Comparison of ENCODE assay signal across 18 cellular contexts in the genomic region with DNA sequence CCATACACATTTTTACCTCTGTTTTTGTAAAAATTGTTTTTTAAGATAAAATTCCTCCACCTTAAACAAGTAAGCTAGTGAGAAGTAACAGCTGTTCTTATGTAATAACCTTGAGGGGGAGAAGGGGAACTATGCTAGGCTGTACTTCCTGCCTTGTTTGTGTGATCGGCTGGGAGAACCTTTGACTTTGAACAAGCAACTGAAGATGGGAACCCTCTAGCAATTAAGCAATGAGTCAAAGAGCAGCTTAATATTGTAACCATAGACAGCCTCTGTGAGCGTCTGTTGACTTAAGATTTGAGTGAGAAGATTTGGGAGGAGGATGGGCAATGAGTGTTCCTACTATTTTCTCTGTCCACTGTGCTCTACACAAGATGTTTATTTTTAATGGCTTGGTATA.
A peak's percentile ranks its signal among the peaks of the same experiment; 100 is the strongest.
DNase-seq lines count a peak whose midpoint lies in the region; ATAC-seq and TF ChIP-seq lines count a peak whose summit lies in the region.
"Had no signal": no experiment of that assay in that cellular context is flagged by ENCODE, and none has a peak within 500 bp of the region (broad histone marks: within the 10 kb centered on the region; RNA-seq: fewer than 3 reads in every experiment).

No MANE protein-coding gene starts in this region.

- H3K9me3 Mint-ChIP-seq in activated CD8-positive, alpha-beta T cell treated with anti-CD3 and anti-CD28 coated beads for 36 hours: no peaks in the 10 kb centered on the region
- H3K9me3 Mint-ChIP-seq: activated naive CD8-positive, alpha-beta T cell treated with anti-CD3 and anti-CD28 coated beads for 36 hours; activated T-cell treated with anti-CD3 and anti-CD28 coated beads, Interleukin-2, amount 50 U/mL, for 24 hours; CD8-positive, alpha-beta memory T cell had no signal

- no peak for DNase-seq in Right ventricle myocardium superior
- no peak for DNase-seq in right atrium auricular region (ENCODE audit: low spot score)
- peak; percentile 10 for DNase-seq in SIG-M5 (lab: John Stamatoyannopoulos, UW)
- DNase-seq in iris pigment epithelial cell (ENCODE audit: low read depth): peak; percentile 61
- DNase-seq in spleen: no peak
- DNase-seq in activated CD8-positive, alpha-beta T cell treated with anti-CD3 and anti-CD28 coated beads for 36 hours: no peak
- DNase-seq in HK-2 (ENCODE audit: unreplicated experiment): no peak
- DNase-seq in epidermal melanocyte (ENCODE audit: insufficient read length, low spot score): no peak
- DNase-seq: 8988T; activated CD4-positive, alpha-beta T cell treated with anti-CD3 and anti-CD28 coated beads, Interleukin-2, amount 50 U/mL, for 1 hour; activated naive CD8-positive, alpha-beta T cell treated with anti-CD3 and anti-CD28 coated beads for 36 hours; activated T-cell treated with anti-CD3 and anti-CD28 coated beads, Interleukin-2, amount 50 U/mL, for 24 hours; CD8-positive, alpha-beta memory T cell; effector CD4-positive, alpha-beta T cell; NCI-H1048; NK-92 treated with Interleukin-12 subunit alpha and Interleukin-12 subunit beta, amount 100 ng/mL, for 24 hours; transverse colon had no signal

- no peak overlapping the region for H3K27ac ChIP-seq in right atrium auricular region
- peak overlapping the region in 6 of 8 donors; percentile 28 to 81 (median 52) for H3K27ac ChIP-seq in spleen
- H3K27ac ChIP-seq: breast epithelium, transverse colon had no signal

- no peak for TF ChIP-seq POLR2A in spleen (IDR thresholded peaks at IDR 0.05)

- no peaks in the 10 kb centered on the region for H3K4me1 ChIP-seq in right atrium auricular region
- peaks cover 0 to 29% (median 6%) of the 10 kb centered on the region in 6 donors for H3K4me1 ChIP-seq in spleen
- H3K4me1 ChIP-seq: breast epithelium, transverse colon had no signal

- peaks cover 15% of the 10 kb centered on the region for H3K4me1 Mint-ChIP-seq in activated CD8-positive, alpha-beta T cell treated with anti-CD3 and anti-CD28 coated beads for 36 hours (ENCODE audit: low read depth)

- H3K4me3 ChIP-seq in right atrium auricular region (no peak overlapping the region), spleen (peak overlapping the region in 1 of 8 donors; percentile 18)
- H3K4me3 ChIP-seq: breast epithelium, transverse colon had no signal

- H3K9me3 ChIP-seq in right atrium auricular region (no peaks in the 10 kb centered on the region), spleen (no peaks in the 10 kb centered on the region)
- H3K9me3 ChIP-seq: breast epithelium, transverse colon had no signal

- H3K36me3 Mint-ChIP-seq in activated CD8-positive, alpha-beta T cell treated with anti-CD3 and anti-CD28 coated beads for 36 hours (ENCODE audit: low read depth): peaks cover 8% of the 10 kb centered on the region

- peak; percentile 52 for ATAC-seq in Right ventricle myocardium superior (ENCODE audit: poor library complexity)
- ATAC-seq in activated CD8-positive, alpha-beta T cell treated with anti-CD3 and anti-CD28 coated beads for 36 hours: no peak

- intact Hi-C loops in Right ventricle myocardium superior (cut with DNase I) (no loop called here), spleen (cut with DNase I; ENCODE audit: low total_unique reads) (no loop called here)
- intact Hi-C loops in activated CD8-positive, alpha-beta T cell treated with anti-CD3 and anti-CD28 coated beads for 36 hours (cut with micrococcal nuclease): no loop called here

- H3K36me3 ChIP-seq in right atrium auricular region: no peaks in the 10 kb centered on the region
- peaks cover 0 to 20% (median 0%) of the 10 kb centered on the region in 6 donors for H3K36me3 ChIP-seq in spleen
- H3K36me3 ChIP-seq: breast epithelium, transverse colon had no signal

- H3K27ac Mint-ChIP-seq in activated CD8-positive, alpha-beta T cell treated with anti-CD3 and anti-CD28 coated beads for 36 hours: no peak overlapping the region
- H3K27ac Mint-ChIP-seq: activated naive CD8-positive, alpha-beta T cell treated with anti-CD3 and anti-CD28 coated beads for 36 hours; activated T-cell treated with anti-CD3 and anti-CD28 coated beads, Interleukin-2, amount 50 U/mL, for 24 hours; CD8-positive, alpha-beta memory T cell had no signal

- POLR2A ChIA-PET in activated CD8-positive, alpha-beta T cell treated with anti-CD3 and anti-CD28 coated beads for 36 hours (lab: Charles Lee): no interaction called here

- no peak overlapping the region for H3K4me3 Mint-ChIP-seq in activated CD8-positive, alpha-beta T cell treated with anti-CD3 and anti-CD28 coated beads for 36 hours
- H3K4me3 Mint-ChIP-seq: activated naive CD8-positive, alpha-beta T cell treated with anti-CD3 and anti-CD28 coated beads for 36 hours; activated T-cell treated with anti-CD3 and anti-CD28 coated beads, Interleukin-2, amount 50 U/mL, for 24 hours; CD8-positive, alpha-beta memory T cell had no signal

- CTCF ChIA-PET in activated CD8-positive, alpha-beta T cell treated with anti-CD3 and anti-CD28 coated beads for 36 hours (lab: Charles Lee): no interaction called here

- WGBS in spleen, 5 donors: 29 to 47% (median 38%) methylated on average over 2 of the region's 2 CpGs

- TF ChIP-seq CTCF in right atrium auricular region (IDR thresholded peaks at IDR 0.05) (no peak), spleen (IDR thresholded peaks at IDR 0.05 in 8 of 11, conservative IDR thresholded peaks at IDR 0.05 in 3 of 11) (no peak)
- TF ChIP-seq CTCF in activated CD8-positive, alpha-beta T cell treated with anti-CD3 and anti-CD28 coated beads for 36 hours (IDR thresholded peaks at IDR 0.05): no peak

- H3K27me3 ChIP-seq in right atrium auricular region (no peaks in the 10 kb centered on the region), spleen (replicated peaks in 1 of 7) (no peaks in the 10 kb centered on the region)
- H3K27me3 ChIP-seq: breast epithelium, transverse colon had no signal

- no peaks in the 10 kb centered on the region for H3K27me3 Mint-ChIP-seq in activated CD8-positive, alpha-beta T cell treated with anti-CD3 and anti-CD28 coated beads for 36 hours
- H3K27me3 Mint-ChIP-seq: activated naive CD8-positive, alpha-beta T cell treated with anti-CD3 and anti-CD28 coated beads for 36 hours; activated T-cell treated with anti-CD3 and anti-CD28 coated beads, Interleukin-2, amount 50 U/mL, for 24 hours; CD8-positive, alpha-beta memory T cell had no signal

Comparison
In these comparisons a context has a peak if more than half of its experiments do, and no peak if none do; other contexts are left out.
1. DNase-seq: peak in SIG-M5 (single experiment) and iris pigment epithelial cell (single experiment); none in Right ventricle myocardium superior (single experiment), right atrium auricular region (single experiment), spleen (single experiment), activated CD8-positive, alpha-beta T cell treated with anti-CD3 and anti-CD28 coated beads for 36 hours (single experiment), HK-2 (single experiment) and epidermal melanocyte (single experiment).
2. H3K27ac ChIP-seq: peak in spleen (6 of 8); none in right atrium auricular region (0 of 2).